Comparison of ENCODE assay signal across 14 cellular contexts in the genomic region with DNA sequence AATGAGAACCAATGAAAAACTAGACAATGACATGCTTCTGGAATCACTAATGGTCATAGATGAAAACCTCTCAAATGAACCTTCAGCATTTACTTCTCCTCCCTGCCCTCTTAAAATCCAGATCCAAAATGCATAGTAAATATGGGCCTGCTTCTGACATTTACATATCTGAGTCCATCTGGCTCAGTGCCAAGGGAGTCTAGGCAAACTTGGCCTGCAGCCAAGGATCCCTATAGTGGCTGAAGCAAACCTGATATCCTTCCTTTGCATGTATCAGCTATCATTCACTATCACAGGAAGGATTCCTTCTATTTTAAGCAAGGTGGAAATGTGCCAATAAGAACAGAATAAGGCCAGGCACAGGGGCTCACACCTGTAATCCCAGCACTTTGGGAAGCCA.
A peak's percentile ranks its signal among the peaks of the same experiment; 100 is the strongest.
DNase-seq lines count a peak whose midpoint lies in the region; ATAC-seq and TF ChIP-seq lines count a peak whose summit lies in the region.
"Had no signal": no experiment of that assay in that cellular context is flagged by ENCODE, and none has a peak within 500 bp of the region (broad histone marks: within the 10 kb centered on the region; RNA-seq: fewer than 3 reads in every experiment).

No MANE protein-coding gene starts in this region.

- DNase-seq in NCI-H146 treated with DMSO at 0.1 percent for 48 hours (lab: John Stamatoyannopoulos, UW; ENCODE audit: unreplicated experiment) (peak; percentile 77), NCI-H526 treated with DMSO at 0.1 percent for 48 hours (lab: John Stamatoyannopoulos, UW) (peak; percentile 70), left colon (peak in 1 of 2 donors; percentile 54), T-helper 2 cell (no peak), amniotic stem cell (lab: John Stamatoyannopoulos, UW) (no peak)
- DNase-seq: activated CD4-positive, alpha-beta T cell treated with anti-CD3 and anti-CD28 coated beads, Interleukin-2, amount 50 U/mL, for 1 hour; CD4-positive, CD25-positive, alpha-beta regulatory T cell; left ventricle myocardium superior; nephron progenitor cell; sigmoid colon; stimulated activated naive CD8-positive, alpha-beta T cell treated with anti-CD3 and anti-CD28 coated beads, Interleukin-15, amount 100 ng/mL, for 72 hours had no signal

- H3K4me1 ChIP-seq in HEK293 (ENCODE audit: control insufficient read depth, insufficient read depth, low read length), result peaks cover 4% of the 10 kb centered on the region; the same call in 1 of the 2 replicates
- H3K4me1 ChIP-seq: sigmoid colon had no signal

- CTCF ChIA-PET in HEK293 (lab: Yijun Ruan, JAX), result interaction anchor here (0.6 to 1.0 kb wide), 2 partner anchors 23 to 611 kb away, joined by 6 to 7 read pairs; no protein-coding TSS in a partner anchor

- H3K4me3 ChIP-seq in HEK293 (ENCODE audit: low read depth, low read length), result no peak overlapping the region
- H3K4me3 ChIP-seq: sigmoid colon had no signal

- no peak overlapping the region for H3K27ac ChIP-seq in HEK293 (ENCODE audit: extremely low read depth, low read depth, low read length)
- H3K27ac ChIP-seq: sigmoid colon had no signal

- POLR2A ChIA-PET in HEK293 (lab: Yijun Ruan, JAX), result no interaction called here

- TF ChIP-seq CTCF in HEK293 (tag by site-specific recombination; IDR thresholded peaks at IDR 0.05), result no peak

- intact Hi-C loops in left colon (cut with DNase I, micrococcal nuclease), result no loop called here

- H3K9me3 ChIP-seq in HEK293 (ENCODE audit: control insufficient read depth, insufficient read depth, low read depth, low read length), result no peaks in the 10 kb centered on the region
- H3K9me3 ChIP-seq: sigmoid colon had no signal

- H3K36me3 ChIP-seq in HEK293 (ENCODE audit: control insufficient read depth in 2 of 2, insufficient read depth in 1 of 2, low read length in 2 of 2), result peaks cover 0 to 33% of the 10 kb centered on the region in 2 experiments; a peak in 2 of 3 replicates

- peak; percentile 44 for ATAC-seq in left colon
- no peak for ATAC-seq in HG03097 (IDR thresholded peaks at IDR 0.05; ENCODE audit: low FRiP score, unreplicated experiment)
- ATAC-seq: activated T-helper 17 cell treated with anti-CD3 and anti-CD28 coated beads, Interleukin-2, amount 50 U/mL, for 72 hours; left ventricle myocardium superior; stimulated activated naive CD8-positive, alpha-beta T cell treated with anti-CD3 and anti-CD28 coated beads, Interleukin-15, amount 100 ng/mL, for 72 hours had no signal

TF ChIP-seq in HEK293, 187 proteins besides CTCF, POLR2A, EP300 and RAD21 (continues in another document):
- TF ChIP-seq, protein P1, sequence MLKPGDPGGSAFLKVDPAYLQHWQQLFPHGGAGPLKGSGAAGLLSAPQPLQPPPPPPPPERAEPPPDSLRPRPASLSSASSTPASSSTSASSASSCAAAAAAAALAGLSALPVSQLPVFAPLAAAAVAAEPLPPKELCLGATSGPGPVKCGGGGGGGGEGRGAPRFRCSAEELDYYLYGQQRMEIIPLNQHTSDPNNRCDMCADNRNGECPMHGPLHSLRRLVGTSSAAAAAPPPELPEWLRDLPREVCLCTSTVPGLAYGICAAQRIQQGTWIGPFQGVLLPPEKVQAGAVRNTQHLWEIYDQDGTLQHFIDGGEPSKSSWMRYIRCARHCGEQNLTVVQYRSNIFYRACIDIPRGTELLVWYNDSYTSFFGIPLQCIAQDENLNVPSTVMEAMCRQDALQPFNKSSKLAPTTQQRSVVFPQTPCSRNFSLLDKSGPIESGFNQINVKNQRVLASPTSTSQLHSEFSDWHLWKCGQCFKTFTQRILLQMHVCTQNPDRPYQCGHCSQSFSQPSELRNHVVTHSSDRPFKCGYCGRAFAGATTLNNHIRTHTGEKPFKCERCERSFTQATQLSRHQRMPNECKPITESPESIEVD (tag by site-specific recombination; IDR thresholded peaks at IDR 0.05), result no peak
- no peak for TF ChIP-seq ZNF558 (tag by site-specific recombination; IDR thresholded peaks at IDR 0.05)
- no peak for TF ChIP-seq GLI2 (tag by site-specific recombination; IDR thresholded peaks at IDR 0.05; ENCODE audit: borderline replicate concordance, low read depth)
- TF ChIP-seq ZNF140 (tag by site-specific recombination; IDR thresholded peaks at IDR 0.05), result no peak
- TF ChIP-seq, protein P2, sequence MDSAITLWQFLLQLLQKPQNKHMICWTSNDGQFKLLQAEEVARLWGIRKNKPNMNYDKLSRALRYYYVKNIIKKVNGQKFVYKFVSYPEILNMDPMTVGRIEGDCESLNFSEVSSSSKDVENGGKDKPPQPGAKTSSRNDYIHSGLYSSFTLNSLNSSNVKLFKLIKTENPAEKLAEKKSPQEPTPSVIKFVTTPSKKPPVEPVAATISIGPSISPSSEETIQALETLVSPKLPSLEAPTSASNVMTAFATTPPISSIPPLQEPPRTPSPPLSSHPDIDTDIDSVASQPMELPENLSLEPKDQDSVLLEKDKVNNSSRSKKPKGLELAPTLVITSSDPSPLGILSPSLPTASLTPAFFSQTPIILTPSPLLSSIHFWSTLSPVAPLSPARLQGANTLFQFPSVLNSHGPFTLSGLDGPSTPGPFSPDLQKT (IDR thresholded peaks at IDR 0.05; ENCODE audit: borderline replicate concordance, low read depth, low read length), result no peak
- TF ChIP-seq OVOL3 (tag by site-specific recombination; IDR thresholded peaks at IDR 0.05), result no peak
- TF ChIP-seq ZNF549 (tag by site-specific recombination; IDR thresholded peaks at IDR 0.05), result 0 out of 2 replicates have a peak, but pooled peaks have one; percentile 31
- TF ChIP-seq ZNF133 (tag by site-specific recombination; IDR thresholded peaks at IDR 0.05), result no peak
- TF ChIP-seq EGR2 (tag by site-specific recombination; IDR thresholded peaks at IDR 0.05; ENCODE audit: low read depth), result no peak
- TF ChIP-seq, protein P3, sequence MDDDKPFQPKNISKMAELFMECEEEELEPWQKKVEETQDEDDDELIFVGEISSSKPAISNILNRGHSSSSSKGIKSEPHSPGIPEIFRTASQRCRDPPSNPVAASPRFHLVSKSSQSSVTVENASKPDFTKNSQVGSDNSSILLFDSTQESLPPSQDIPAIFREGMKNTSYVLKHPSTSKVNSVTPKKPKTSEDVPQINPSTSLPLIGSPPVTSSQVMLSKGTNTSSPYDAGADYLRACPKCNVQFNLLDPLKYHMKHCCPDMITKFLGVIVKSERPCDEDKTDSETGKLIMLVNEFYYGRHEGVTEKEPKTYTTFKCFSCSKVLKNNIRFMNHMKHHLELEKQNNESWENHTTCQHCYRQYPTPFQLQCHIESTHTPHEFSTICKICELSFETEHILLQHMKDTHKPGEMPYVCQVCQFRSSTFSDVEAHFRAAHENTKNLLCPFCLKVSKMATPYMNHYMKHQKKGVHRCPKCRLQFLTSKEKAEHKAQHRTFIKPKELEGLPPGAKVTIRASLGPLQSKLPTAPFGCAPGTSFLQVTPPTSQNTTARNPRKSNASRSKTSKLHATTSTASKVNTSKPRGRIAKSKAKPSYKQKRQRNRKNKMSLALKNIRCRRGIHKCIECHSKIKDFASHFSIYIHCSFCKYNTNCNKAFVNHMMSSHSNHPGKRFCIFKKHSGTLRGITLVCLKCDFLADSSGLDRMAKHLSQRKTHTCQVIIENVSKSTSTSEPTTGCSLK (tag by site-specific recombination; IDR thresholded peaks at IDR 0.05), result no peak
- TF ChIP-seq, protein P4, sequence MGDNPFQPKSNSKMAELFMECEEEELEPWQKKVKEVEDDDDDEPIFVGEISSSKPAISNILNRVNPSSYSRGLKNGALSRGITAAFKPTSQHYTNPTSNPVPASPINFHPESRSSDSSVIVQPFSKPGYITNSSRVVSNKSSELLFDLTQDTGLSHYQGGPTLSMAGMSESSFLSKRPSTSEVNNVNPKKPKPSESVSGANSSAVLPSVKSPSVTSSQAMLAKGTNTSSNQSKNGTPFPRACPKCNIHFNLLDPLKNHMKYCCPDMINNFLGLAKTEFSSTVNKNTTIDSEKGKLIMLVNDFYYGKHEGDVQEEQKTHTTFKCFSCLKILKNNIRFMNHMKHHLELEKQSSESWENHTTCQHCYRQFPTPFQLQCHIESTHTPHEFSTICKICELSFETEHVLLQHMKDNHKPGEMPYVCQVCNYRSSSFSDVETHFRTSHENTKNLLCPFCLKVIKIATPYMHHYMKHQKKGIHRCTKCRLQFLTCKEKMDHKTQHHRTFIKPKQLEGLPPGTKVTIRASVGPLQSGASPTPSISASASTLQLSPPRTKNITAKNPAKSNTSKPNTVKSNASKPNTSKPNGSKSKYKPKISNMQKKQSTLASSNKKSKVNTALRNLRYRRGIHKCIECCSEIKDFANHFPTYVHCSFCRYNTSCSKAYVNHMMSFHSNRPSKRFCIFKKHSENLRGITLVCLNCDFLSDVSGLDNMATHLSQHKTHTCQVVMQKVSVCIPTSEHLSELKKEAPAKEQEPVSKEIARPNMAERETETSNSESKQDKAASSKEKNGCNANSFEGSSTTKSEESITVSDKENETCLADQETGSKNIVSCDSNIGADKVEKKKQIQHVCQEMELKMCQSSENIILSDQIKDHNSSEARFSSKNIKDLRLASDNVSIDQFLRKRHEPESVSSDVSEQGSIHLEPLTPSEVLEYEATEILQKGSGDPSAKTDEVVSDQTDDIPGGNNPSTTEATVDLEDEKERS (tag by site-specific recombination; IDR thresholded peaks at IDR 0.05), result no peak
- no peak for TF ChIP-seq ZNF664 (tag by site-specific recombination; IDR thresholded peaks at IDR 0.05)
- TF ChIP-seq, protein P5, sequence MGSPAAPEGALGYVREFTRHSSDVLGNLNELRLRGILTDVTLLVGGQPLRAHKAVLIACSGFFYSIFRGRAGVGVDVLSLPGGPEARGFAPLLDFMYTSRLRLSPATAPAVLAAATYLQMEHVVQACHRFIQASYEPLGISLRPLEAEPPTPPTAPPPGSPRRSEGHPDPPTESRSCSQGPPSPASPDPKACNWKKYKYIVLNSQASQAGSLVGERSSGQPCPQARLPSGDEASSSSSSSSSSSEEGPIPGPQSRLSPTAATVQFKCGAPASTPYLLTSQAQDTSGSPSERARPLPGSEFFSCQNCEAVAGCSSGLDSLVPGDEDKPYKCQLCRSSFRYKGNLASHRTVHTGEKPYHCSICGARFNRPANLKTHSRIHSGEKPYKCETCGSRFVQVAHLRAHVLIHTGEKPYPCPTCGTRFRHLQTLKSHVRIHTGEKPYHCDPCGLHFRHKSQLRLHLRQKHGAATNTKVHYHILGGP (tag by site-specific recombination; IDR thresholded peaks at IDR 0.05), result 0 out of 2 replicates have a peak, but pooled peaks have one; percentile 46
- peak; percentile 84 for TF ChIP-seq ZNF350 (tag by site-specific recombination; IDR thresholded peaks at IDR 0.05)
- TF ChIP-seq, protein P6, sequence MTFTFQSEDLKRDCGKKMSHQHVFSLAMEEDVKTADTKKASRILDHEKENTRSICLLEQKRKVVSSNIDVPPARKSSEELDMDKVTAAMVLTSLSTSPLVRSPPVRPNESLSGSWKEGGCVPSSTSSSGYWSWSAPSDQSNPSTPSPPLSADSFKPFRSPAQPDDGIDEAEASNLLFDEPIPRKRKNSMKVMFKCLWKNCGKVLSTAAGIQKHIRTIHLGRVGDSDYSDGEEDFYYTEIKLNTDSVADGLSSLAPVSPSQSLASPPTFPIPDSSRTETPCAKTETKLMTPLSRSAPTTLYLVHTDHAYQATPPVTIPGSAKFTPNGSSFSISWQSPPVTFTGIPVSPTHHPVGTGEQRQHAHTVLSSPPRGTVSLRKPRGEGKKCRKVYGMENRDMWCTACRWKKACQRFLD (tag by site-specific recombination; IDR thresholded peaks at IDR 0.05), result no peak

Comparison
In these comparisons a context has a peak if more than half of its experiments do, and no peak if none do; other contexts are left out.
1. DNase-seq: peak in NCI-H146 treated with DMSO at 0.1 percent for 48 hours (single experiment) and NCI-H526 treated with DMSO at 0.1 percent for 48 hours (single experiment); none in T-helper 2 cell (0 of 5) and amniotic stem cell (single experiment).